ENCODE assay signal across 31 cellular contexts in genomic region chr10:116952729-116953128, GRCh38. TPM values are rescaled to one million over a fixed set of nuclear protein-coding genes. Genes with fewer than 3 reads are reported as not detected.
"Had no signal": no experiment of that assay in that cellular context is flagged by ENCODE, and none has a peak within 500 bp of the region (broad histone marks: within the 10 kb centered on the region; RNA-seq: fewer than 3 reads in every experiment).

No MANE protein-coding gene starts in this region.

- H3K27me3 Mint-ChIP-seq: activated CD8-positive, alpha-beta memory T cell treated with anti-CD3 and anti-CD28 coated beads, Interleukin-2, amount 10 ng/mL, durations not matched to agents 7 days and 5 days; stimulated activated memory B cell treated with anti-CD40 and anti-IgM and Interleukin-4, amounts not matched to agents 10 μg/mL and 1 μg/mL and 100 μg/mL, for 72 hours; stimulated activated naive CD8-positive, alpha-beta T cell treated with anti-CD3 and anti-CD28 coated beads, Interleukin-15, amount 100 ng/mL, for 72 hours; type B pancreatic cell had no signal

- H3K36me3 Mint-ChIP-seq: activated CD4-positive, alpha-beta memory T cell treated with anti-CD3 and anti-CD28 coated beads for 36 hours; activated CD8-positive, alpha-beta memory T cell treated with anti-CD3 and anti-CD28 coated beads, Interleukin-2, amount 10 ng/mL, durations not matched to agents 7 days and 5 days; activated naive CD4-positive, alpha-beta T cell treated with anti-CD3 and anti-CD28 coated beads, Interleukin-2, amount 50 U/mL, for 24 hours; stimulated activated memory B cell treated with anti-CD40 and anti-IgM and Interleukin-4, amounts not matched to agents 10 μg/mL and 1 μg/mL and 100 μg/mL, for 72 hours had no signal

- H3K4me3 Mint-ChIP-seq: activated CD4-positive, alpha-beta memory T cell treated with anti-CD3 and anti-CD28 coated beads for 36 hours; activated CD4-positive, alpha-beta T cell treated with anti-CD3 and anti-CD28 coated beads, Interleukin-2, amount 10 ng/mL, durations not matched to agents 24 days and 14 days; activated CD8-positive, alpha-beta memory T cell treated with anti-CD3 and anti-CD28 coated beads, Interleukin-2, amount 10 ng/mL, durations not matched to agents 7 days and 5 days; activated naive CD4-positive, alpha-beta T cell treated with anti-CD3 and anti-CD28 coated beads, Interleukin-2, amount 50 U/mL, for 24 hours; activated naive CD8-positive, alpha-beta T cell treated with anti-CD3 and anti-CD28 coated beads, Interleukin-2, amount 50 U/mL, for 24 hours; effector memory CD8-positive, alpha-beta T cell; nephron progenitor cell; stimulated activated memory B cell treated with anti-CD40 and anti-IgM and Interleukin-4, amounts not matched to agents 10 μg/mL and 1 μg/mL and 100 μg/mL, for 72 hours; stimulated activated naive CD8-positive, alpha-beta T cell treated with anti-CD3 and anti-CD28 coated beads, Interleukin-15, amount 100 ng/mL, for 72 hours; type B pancreatic cell had no signal

- DNase-seq: activated CD4-positive, alpha-beta memory T cell treated with anti-CD3 and anti-CD28 coated beads for 36 hours; activated CD4-positive, alpha-beta T cell treated with anti-CD3 and anti-CD28 coated beads, Interleukin-2, amount 10 ng/mL, durations not matched to agents 24 days and 14 days; activated CD4-positive, CD25-positive, alpha-beta regulatory T cell treated with anti-CD3 and anti-CD28 coated beads, Interleukin-2, amount 50 U/mL, for 72 hours; activated CD8-positive, alpha-beta memory T cell treated with anti-CD3 and anti-CD28 coated beads, Interleukin-2, amount 10 ng/mL, durations not matched to agents 7 days and 5 days; activated naive CD8-positive, alpha-beta T cell treated with anti-CD3 and anti-CD28 coated beads, Interleukin-2, amount 50 U/mL, for 24 hours; activated T-cell treated with anti-CD3 and anti-CD28 coated beads, Interleukin-2, amount 50 U/mL, for 48 hours; amygdala; central memory CD4-positive, alpha-beta T cell; effector memory CD8-positive, alpha-beta T cell; erythroblast; islet precursor cell; left ventricle myocardium inferior; nephron progenitor cell; pancreas; psoas muscle; stimulated activated CD4-positive, alpha-beta T cell treated with anti-CD3 and anti-CD28 coated beads, Interleukin-1b, Interleukin-23, amount 100 ng/mL, for 48 hours; stimulated activated CD4-positive, alpha-beta T cell treated with anti-CD3 and anti-CD28 coated beads, Interleukin-4, amount 100 ng/mL, for 4 hours; stimulated activated CD8-positive, alpha-beta memory T cell treated with anti-CD3 and anti-CD28 coated beads, Interleukin-4, amount 100 ng/mL, for 48 hours; stimulated activated naive CD8-positive, alpha-beta T cell treated with anti-CD3 and anti-CD28 coated beads, Interleukin-15, amount 100 ng/mL, for 72 hours; substantia nigra; T1000; uterus had no signal

- H3K27ac ChIP-seq: breast epithelium, gastroesophageal sphincter, hepatocyte, left ventricle myocardium inferior, pancreas, psoas muscle, uterus had no signal

- H3K36me3 ChIP-seq: breast epithelium, gastroesophageal sphincter, uterus had no signal

- H3K27ac Mint-ChIP-seq: activated CD4-positive, alpha-beta memory T cell treated with anti-CD3 and anti-CD28 coated beads for 36 hours; activated CD4-positive, alpha-beta T cell treated with anti-CD3 and anti-CD28 coated beads, Interleukin-2, amount 10 ng/mL, durations not matched to agents 24 days and 14 days; activated CD8-positive, alpha-beta memory T cell treated with anti-CD3 and anti-CD28 coated beads, Interleukin-2, amount 10 ng/mL, durations not matched to agents 7 days and 5 days; activated naive CD4-positive, alpha-beta T cell treated with anti-CD3 and anti-CD28 coated beads, Interleukin-2, amount 50 U/mL, for 24 hours; activated naive CD8-positive, alpha-beta T cell treated with anti-CD3 and anti-CD28 coated beads, Interleukin-2, amount 50 U/mL, for 24 hours; activated T-helper 2 cell treated with anti-CD3 and anti-CD28 coated beads, Interferon-gamma antibody, Interleukin-2, Interleukin-4, amounts not matched to agents 10 μg/mL and 5 μg/mL and 100 μg/mL, durations not matched to agents 14 hours and 24 hours and 36 hours; effector memory CD8-positive, alpha-beta T cell; nephron progenitor cell; stimulated activated memory B cell treated with anti-CD40 and anti-IgM and Interleukin-4, amounts not matched to agents 10 μg/mL and 1 μg/mL and 100 μg/mL, for 72 hours; stimulated activated naive CD8-positive, alpha-beta T cell treated with anti-CD3 and anti-CD28 coated beads, Interleukin-15, amount 100 ng/mL, for 72 hours; type B pancreatic cell had no signal

- H3K4me1 Mint-ChIP-seq: activated CD4-positive, alpha-beta T cell treated with anti-CD3 and anti-CD28 coated beads, Interleukin-2, amount 10 ng/mL, durations not matched to agents 24 days and 14 days; activated naive CD4-positive, alpha-beta T cell treated with anti-CD3 and anti-CD28 coated beads, Interleukin-2, amount 50 U/mL, for 24 hours; activated naive CD8-positive, alpha-beta T cell treated with anti-CD3 and anti-CD28 coated beads, Interleukin-2, amount 50 U/mL, for 24 hours; nephron progenitor cell; stimulated activated naive CD8-positive, alpha-beta T cell treated with anti-CD3 and anti-CD28 coated beads, Interleukin-15, amount 100 ng/mL, for 72 hours had no signal

- H3K4me1 ChIP-seq: breast epithelium, gastroesophageal sphincter, left ventricle myocardium inferior, psoas muscle, uterus had no signal

- H3K9me3 ChIP-seq: breast epithelium, gastroesophageal sphincter, left ventricle myocardium inferior, pancreas, psoas muscle, uterus had no signal

- H3K27me3 ChIP-seq: breast epithelium, gastroesophageal sphincter, hepatocyte, pancreas, uterus had no signal

- H3K4me3 ChIP-seq: breast epithelium, gastroesophageal sphincter, hepatocyte, left ventricle myocardium inferior, lung, pancreas, psoas muscle, smooth muscle cell, uterus had no signal

- H3K9me3 Mint-ChIP-seq: activated CD4-positive, alpha-beta memory T cell treated with anti-CD3 and anti-CD28 coated beads for 36 hours; activated CD4-positive, alpha-beta T cell treated with anti-CD3 and anti-CD28 coated beads, Interleukin-2, amount 10 ng/mL, durations not matched to agents 24 days and 14 days; activated naive CD4-positive, alpha-beta T cell treated with anti-CD3 and anti-CD28 coated beads, Interleukin-2, amount 50 U/mL, for 24 hours; activated naive CD8-positive, alpha-beta T cell treated with anti-CD3 and anti-CD28 coated beads, Interleukin-2, amount 50 U/mL, for 24 hours; activated T-helper 2 cell treated with anti-CD3 and anti-CD28 coated beads, Interferon-gamma antibody, Interleukin-2, Interleukin-4, amounts not matched to agents 10 μg/mL and 5 μg/mL and 100 μg/mL, durations not matched to agents 14 hours and 24 hours and 36 hours; nephron progenitor cell; stimulated activated memory B cell treated with anti-CD40 and anti-IgM and Interleukin-4, amounts not matched to agents 10 μg/mL and 1 μg/mL and 100 μg/mL, for 72 hours; stimulated activated naive CD8-positive, alpha-beta T cell treated with anti-CD3 and anti-CD28 coated beads, Interleukin-15, amount 100 ng/mL, for 72 hours; type B pancreatic cell had no signal

RNA-seq across cellular contexts. Expression of gene SHTN1, which starts 52.3 kb away (rescaled TPM):
- total RNA-seq: activated CD8-positive, alpha-beta memory T cell treated with anti-CD3 and anti-CD28 coated beads, Interleukin-2, amount 10 ng/mL, durations not matched to agents 7 days and 5 days; activated T-helper 2 cell treated with anti-CD3 and anti-CD28 coated beads, Interferon-gamma antibody, Interleukin-2, Interleukin-4, amounts not matched to agents 10 μg/mL and 5 μg/mL and 100 μg/mL, durations not matched to agents 14 hours and 24 hours and 36 hours had no signal
